Comparison of ENCODE assay signal across 12 cellular contexts in the genomic region with DNA sequence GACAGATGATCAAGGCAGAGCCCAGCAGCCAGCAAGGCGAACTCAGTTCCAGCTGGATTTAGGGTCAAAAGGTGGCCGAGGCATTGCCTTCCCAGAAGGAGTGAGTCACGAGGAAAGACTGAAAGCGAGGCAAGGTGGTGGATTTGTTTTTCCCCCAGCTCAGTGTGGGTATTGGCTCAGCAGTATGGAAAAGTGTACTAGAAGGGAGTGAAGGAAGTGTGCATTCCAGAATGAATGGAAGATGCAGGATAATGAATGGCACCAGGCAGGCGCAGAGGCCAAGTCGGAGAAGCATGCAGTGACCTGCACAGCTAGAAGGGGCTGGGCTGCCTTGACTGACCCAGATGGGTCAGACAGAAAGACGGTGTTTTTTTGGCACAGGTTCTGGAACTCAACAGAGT. TPM values are rescaled to one million over a fixed set of nuclear protein-coding genes. Genes with fewer than 3 reads are reported as not detected.
A peak's percentile ranks its signal among the peaks of the same experiment; 100 is the strongest.
DNase-seq lines count a peak whose midpoint lies in the region; ATAC-seq, FAIRE-seq and TF ChIP-seq lines count a peak whose summit lies in the region.
"Had no signal": no experiment of that assay in that cellular context is flagged by ENCODE, and none has a peak within 500 bp of the region (broad histone marks: within the 10 kb centered on the region; RNA-seq: fewer than 3 reads in every experiment).

No MANE protein-coding gene starts in this region.

- intact Hi-C loops in lower lobe of right lung (cut with DNase I) = no loop called here

- peaks cover 6 to 14% of the 10 kb centered on the region in 2 donors for H3K4me1 Mint-ChIP-seq in natural killer cell treated with Interleukin-12 subunit alpha and Interleukin-12 subunit beta and Interleukin-15 and Interleukin-18, amount 100 ng/mL, for 72 hours (ENCODE audit: low read depth in 2 of 2)

- H3K27ac ChIP-seq in ACC112 (ENCODE audit: low read depth, low read length) (peak overlapping the region; percentile 66), lower lobe of right lung (no peak overlapping the region)
- H3K27ac ChIP-seq: psoas muscle had no signal

- no peaks in the 10 kb centered on the region for H3K36me3 Mint-ChIP-seq in natural killer cell treated with Interleukin-12 subunit alpha and Interleukin-12 subunit beta and Interleukin-15 and Interleukin-18, amount 100 ng/mL, for 72 hours

- no peaks in the 10 kb centered on the region for H3K9me3 Mint-ChIP-seq in natural killer cell treated with Interleukin-12 subunit alpha and Interleukin-12 subunit beta and Interleukin-15 and Interleukin-18, amount 100 ng/mL, for 72 hours

- H3K27ac Mint-ChIP-seq in natural killer cell treated with Interleukin-12 subunit alpha and Interleukin-12 subunit beta and Interleukin-15 and Interleukin-18, amount 100 ng/mL, for 72 hours = no peak overlapping the region

- peak overlapping the region; percentile 30 for H2AFZ ChIP-seq in ACC112 (ENCODE audit: low read length, unreplicated experiment)

- peaks cover 0 to 2% of the 10 kb centered on the region in 2 donors for H3K27me3 Mint-ChIP-seq in natural killer cell treated with Interleukin-12 subunit alpha and Interleukin-12 subunit beta and Interleukin-15 and Interleukin-18, amount 100 ng/mL, for 72 hours

- TF ChIP-seq CTCF in bronchial epithelial cell (IDR thresholded peaks at IDR 0.05; ENCODE audit: insufficient read depth, low read length, severe bottlenecking) (no peak), lower lobe of right lung (IDR thresholded peaks at IDR 0.05) (no peak)

- H3K36me3 ChIP-seq in ACC112 (ENCODE audit: insufficient read depth, low read length) = no peaks in the 10 kb centered on the region
- H3K36me3 ChIP-seq in bronchial epithelial cell (ENCODE audit: control insufficient read depth, insufficient read depth, low read length) = no peaks in the 10 kb centered on the region
- no peaks in the 10 kb centered on the region for H3K36me3 ChIP-seq in lower lobe of right lung

- peaks cover 2% of the 10 kb centered on the region for H3K79me2 ChIP-seq in ACC112 (ENCODE audit: control insufficient read depth, insufficient read depth, low read length, unreplicated experiment)

- H3K9me3 ChIP-seq in lower lobe of right lung = no peaks in the 10 kb centered on the region
- H3K9me3 ChIP-seq: psoas muscle had no signal

- peaks cover 59% of the 10 kb centered on the region for H3K4me1 ChIP-seq in ACC112 (ENCODE audit: control insufficient read depth, insufficient read depth, low read length, unreplicated experiment)
- peaks cover 25% of the 10 kb centered on the region for H3K4me1 ChIP-seq in lower lobe of right lung

- DNase-seq in HS-5 (ENCODE audit: low read depth) (peak; percentile 88), bronchial epithelial cell (ENCODE audit: low read depth) (peak; percentile 93), lower lobe of right lung (no peak), GF-D8 (lab: John Stamatoyannopoulos, UW) (no peak)
- no peak for DNase-seq in activated T-cell treated with anti-CD3 and anti-CD28 coated beads, Interleukin-2, amount 50 U/mL, for 1 hour
- no peak for DNase-seq in natural killer cell treated with Interleukin-12 subunit alpha and Interleukin-12 subunit beta and Interleukin-15 and Interleukin-18, amount 100 ng/mL, for 72 hours (ENCODE audit: low spot score)
- DNase-seq: activated naive CD4-positive, alpha-beta T cell treated with anti-CD3 and anti-CD28 coated beads, Interleukin-2, amount 50 U/mL, for 16 hours; NCI-H524 had no signal

- H3K4me3 ChIP-seq in ACC112 (ENCODE audit: low read depth, low read length) (peak overlapping the region; percentile 48), bronchial epithelial cell (ENCODE audit: low read depth, low read length) (no peak overlapping the region), lower lobe of right lung (no peak overlapping the region)
- H3K4me3 ChIP-seq: psoas muscle had no signal

- no peak for FAIRE-seq in bronchial epithelial cell (lab: Jason Lieb, UNC)
- FAIRE-seq: H1 had no signal

- H3K27me3 ChIP-seq in ACC112 (ENCODE audit: insufficient read depth, low read length) (no peaks in the 10 kb centered on the region), bronchial epithelial cell (ENCODE audit: control insufficient read depth, insufficient read depth, low read length) (no peaks in the 10 kb centered on the region), lower lobe of right lung (ENCODE audit: low read depth) (no peaks in the 10 kb centered on the region)

- peak; percentile 37 to 44 for ATAC-seq in lower lobe of right lung
- no peak for ATAC-seq in HG03342 (IDR thresholded peaks at IDR 0.05; ENCODE audit: unreplicated experiment)
- no peak for ATAC-seq in natural killer cell treated with Interleukin-12 subunit alpha and Interleukin-12 subunit beta and Interleukin-15 and Interleukin-18, amount 100 ng/mL, for 72 hours

- H3K4me3 Mint-ChIP-seq in natural killer cell treated with Interleukin-12 subunit alpha and Interleukin-12 subunit beta and Interleukin-15 and Interleukin-18, amount 100 ng/mL, for 72 hours = no peak overlapping the region

RNA-seq across cellular contexts. Expression of a gene that starts 46.3 kb away (rescaled TPM):
- total RNA-seq in bronchial epithelial cell (33.2 and 33.3 TPM in 2 replicates), lower lobe of right lung (138 TPM)
- 10 to 100 TPM; 59.7 to 65.4 TPM for total RNA-seq in natural killer cell treated with Interleukin-12 subunit alpha and Interleukin-12 subunit beta and Interleukin-15 and Interleukin-18, amount 100 ng/mL, for 72 hours

Comparison
In these comparisons a context has a peak if more than half of its experiments do, and no peak if none do; other contexts are left out.
1. DNase-seq: peak in HS-5 (single experiment) and bronchial epithelial cell (single experiment); none in lower lobe of right lung (single experiment), GF-D8 (single experiment), activated T-cell treated with anti-CD3 and anti-CD28 coated beads, Interleukin-2, amount 50 U/mL, for 1 hour (single experiment) and natural killer cell treated with Interleukin-12 subunit alpha and Interleukin-12 subunit beta and Interleukin-15 and Interleukin-18, amount 100 ng/mL, for 72 hours (single experiment).
2. ATAC-seq: peak in lower lobe of right lung (2 of 2); none in HG03342 (single experiment) and natural killer cell treated with Interleukin-12 subunit alpha and Interleukin-12 subunit beta and Interleukin-15 and Interleukin-18, amount 100 ng/mL, for 72 hours (0 of 2).